Comparison of ENCODE assay signal across 18 cellular contexts in genomic region chr10:71819479-71819878, GRCh38.
"Had no signal": no experiment of that assay in that cellular context is flagged by ENCODE, and none has a peak within 500 bp of the region (broad histone marks: within the 10 kb centered on the region; RNA-seq: fewer than 3 reads in every experiment).

No MANE protein-coding gene starts in this region.

- H3K36me3 Mint-ChIP-seq: activated naive CD8-positive, alpha-beta T cell had no signal

- H3K9me3 ChIP-seq: esophagus muscularis mucosa, mucosa of descending colon, ovary, right lobe of liver, tibial nerve had no signal

- H3K4me1 ChIP-seq: neural progenitor cell, right lobe of liver had no signal

- H2AFZ ChIP-seq: neural progenitor cell had no signal

- H3K27me3 Mint-ChIP-seq: activated naive CD8-positive, alpha-beta T cell; naive B cell had no signal

- H3K4me2 ChIP-seq: neural progenitor cell had no signal

- H3K27ac ChIP-seq: neural progenitor cell, right lobe of liver had no signal

- H3K9me3 Mint-ChIP-seq: neural progenitor cell; stimulated activated effector memory CD8-positive, alpha-beta T cell treated with anti-CD3 and anti-CD28 coated beads, Interleukin-12 subunit alpha, Interleukin-12 subunit beta, amount 100 ng/mL, for 72 hours had no signal

- H3K4me3 Mint-ChIP-seq: activated naive CD8-positive, alpha-beta T cell; naive B cell; neural progenitor cell; stimulated activated effector memory CD8-positive, alpha-beta T cell treated with anti-CD3 and anti-CD28 coated beads, Interleukin-12 subunit alpha, Interleukin-12 subunit beta, amount 100 ng/mL, for 72 hours had no signal

- H3K9ac ChIP-seq: neural progenitor cell had no signal

- H3K4me3 ChIP-seq: esophagus muscularis mucosa, mucosa of descending colon, neural progenitor cell, ovary, right lobe of liver, tibial nerve had no signal

- ATAC-seq: mucosa of descending colon; right lobe of liver; stimulated activated effector memory CD8-positive, alpha-beta T cell treated with anti-CD3 and anti-CD28 coated beads, Interleukin-12 subunit alpha, Interleukin-12 subunit beta, amount 100 ng/mL, for 72 hours had no signal

- H3K27me3 ChIP-seq: esophagus muscularis mucosa, neural progenitor cell, ovary, right lobe of liver, tibial nerve had no signal

- H3K36me3 ChIP-seq: neural progenitor cell, ovary had no signal

- DNase-seq: activated CD4-positive, alpha-beta T cell treated with anti-CD3 and anti-CD28 coated beads for 48 hours; activated CD4-positive, CD25-positive, alpha-beta regulatory T cell; activated CD8-positive, alpha-beta memory T cell treated with anti-CD3 and anti-CD28 coated beads for 24 hours; activated CD8-positive, alpha-beta memory T cell treated with anti-CD3 and anti-CD28 coated beads, Interleukin-2, amount 50 U/mL, for 48 hours; activated gamma-delta T cell; mesenchymal stem cell; mucosa of descending colon; naive B cell; ovary; right lobe of liver; small intestine; stimulated activated CD4-positive, alpha-beta T cell treated with anti-CD3 and anti-CD28 coated beads, Interleukin-4, amount 100 ng/mL, for 1 hour; T1000 had no signal

- H3K27ac Mint-ChIP-seq: activated naive CD8-positive, alpha-beta T cell; neural progenitor cell; stimulated activated effector memory CD8-positive, alpha-beta T cell treated with anti-CD3 and anti-CD28 coated beads, Interleukin-12 subunit alpha, Interleukin-12 subunit beta, amount 100 ng/mL, for 72 hours had no signal

- H3K4me1 Mint-ChIP-seq: neural progenitor cell had no signal
